Comparison of ENCODE assay signal across 13 cellular contexts in the genomic region with DNA sequence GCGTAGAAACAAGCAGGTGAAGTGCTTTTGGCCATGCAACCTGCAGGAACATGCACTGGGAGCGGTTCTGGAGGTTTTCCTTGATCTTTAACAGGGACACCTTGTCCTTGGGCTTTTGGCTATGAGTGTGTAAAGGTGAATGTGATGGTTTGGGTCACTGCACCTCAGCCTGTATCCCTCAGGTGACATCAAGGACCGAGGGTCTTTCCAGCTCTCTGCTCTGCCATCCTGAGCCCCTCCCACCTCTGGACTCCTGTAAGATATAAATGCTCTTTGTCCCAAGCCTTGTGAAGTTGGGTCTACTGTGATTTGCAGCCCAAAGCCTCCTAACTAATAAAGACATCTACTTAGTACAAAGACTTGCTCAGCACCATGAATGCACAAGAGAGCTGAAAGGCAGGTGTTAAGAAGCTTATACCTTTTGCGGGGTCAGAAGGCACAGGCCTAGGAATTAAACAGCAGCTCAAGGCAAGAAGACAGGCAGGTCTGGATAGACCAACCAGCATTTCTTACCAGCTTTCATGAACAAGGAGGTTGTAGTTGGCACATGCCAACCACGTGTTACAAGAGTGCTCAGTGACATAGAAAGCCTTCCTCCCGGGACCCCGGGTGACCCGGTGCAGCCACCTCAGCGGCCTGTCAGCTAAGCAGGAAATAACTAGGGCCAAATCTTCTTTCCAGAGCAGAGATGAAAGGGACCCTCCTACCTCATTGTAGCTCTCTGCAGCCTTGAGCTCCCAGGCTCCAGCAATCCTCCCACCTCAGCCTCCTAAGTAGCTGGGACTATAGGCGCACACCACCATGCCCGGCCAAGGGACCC.
DNase-seq lines count a peak whose midpoint lies in the region; ATAC-seq lines count a peak whose summit lies in the region.
"Had no signal": no experiment of that assay in that cellular context is flagged by ENCODE, and none has a peak within 500 bp of the region (broad histone marks: within the 10 kb centered on the region; RNA-seq: fewer than 3 reads in every experiment).

No MANE protein-coding gene starts in this region.

- H3K4me3 Mint-ChIP-seq in activated naive CD4-positive, alpha-beta T cell treated with anti-CD3 and anti-CD28 coated beads for 36 hours: no peak overlapping the region
- peak overlapping the region; percentile 64 for H3K4me3 Mint-ChIP-seq in activated CD8-positive, alpha-beta T cell treated with anti-CD3 and anti-CD28 coated beads, Interleukin-2, amount 10 ng/mL, durations not matched to agents 7 days and 5 days
- peak overlapping the region; percentile 64 to 78 (median 67) for H3K4me3 Mint-ChIP-seq in immature natural killer cell
- peak overlapping the region in 1 of 2 donors; percentile 68 for H3K4me3 Mint-ChIP-seq in stimulated activated naive CD8-positive, alpha-beta T cell treated with anti-CD3 and anti-CD28 coated beads, Interleukin-15, amount 100 ng/mL, for 72 hours

- CTCF ChIA-PET in activated naive CD4-positive, alpha-beta T cell treated with anti-CD3 and anti-CD28 coated beads for 36 hours (lab: Charles Lee): interaction anchor here (0.7 to 1.8 kb wide), 4 partner anchors 11 to 260 kb away, joined by 3 to 5 read pairs (median 3); no protein-coding TSS in a partner anchor
- CTCF ChIA-PET in activated CD8-positive, alpha-beta T cell treated with anti-CD3 and anti-CD28 coated beads, Interleukin-2, amount 10 ng/mL, durations not matched to agents 7 days and 5 days (lab: Charles Lee): interaction anchor here (0.6 to 2.2 kb wide), 4 partner anchors 11 to 201 kb away, joined by 3 to 9 read pairs (median 4); no protein-coding TSS in a partner anchor

- peaks cover 10% of the 10 kb centered on the region for H3K9me3 Mint-ChIP-seq in activated naive CD4-positive, alpha-beta T cell treated with anti-CD3 and anti-CD28 coated beads for 36 hours
- peaks cover 20% of the 10 kb centered on the region for H3K9me3 Mint-ChIP-seq in activated CD8-positive, alpha-beta T cell treated with anti-CD3 and anti-CD28 coated beads, Interleukin-2, amount 10 ng/mL, durations not matched to agents 7 days and 5 days (ENCODE audit: insufficient read depth)
- no peaks in the 10 kb centered on the region for H3K9me3 Mint-ChIP-seq in immature natural killer cell
- H3K9me3 Mint-ChIP-seq in stimulated activated naive CD8-positive, alpha-beta T cell treated with anti-CD3 and anti-CD28 coated beads, Interleukin-15, amount 100 ng/mL, for 72 hours: peaks cover 13 to 26% of the 10 kb centered on the region in 2 donors

- DNase-seq in activated naive CD4-positive, alpha-beta T cell treated with anti-CD3 and anti-CD28 coated beads for 36 hours: peak; percentile 11
- no peak for DNase-seq in activated naive CD4-positive, alpha-beta T cell (lab: John Stamatoyannopoulos, UW)
- peak; percentile 53 for DNase-seq in activated CD8-positive, alpha-beta T cell treated with anti-CD3 and anti-CD28 coated beads, Interleukin-2, amount 10 ng/mL, durations not matched to agents 7 days and 5 days
- DNase-seq in immature natural killer cell (peak; percentile 67 to 74 (median 71)), DMS53 (lab: John Stamatoyannopoulos, UW) (no peak), SIG-M5 treated with dmso at 0.1 percent for 504 hours (lab: John Stamatoyannopoulos, UW; ENCODE audit: unreplicated experiment) (no peak)
- DNase-seq in stimulated activated naive CD8-positive, alpha-beta T cell treated with anti-CD3 and anti-CD28 coated beads, Interleukin-15, amount 100 ng/mL, for 72 hours: peak in 1 of 2 donors; percentile 16
- DNase-seq: DMS 273 treated with DMSO at 0.1 percent for 48 hours, HCEC 1CT, mesendoderm, NCI-H526, T-helper 9 cell had no signal

- POLR2A ChIA-PET in activated CD8-positive, alpha-beta T cell treated with anti-CD3 and anti-CD28 coated beads, Interleukin-2, amount 10 ng/mL, durations not matched to agents 7 days and 5 days (lab: Charles Lee): interaction anchor here (0.6 to 2.1 kb wide), 3 partner anchors 14 to 89 kb away, joined by 3 to 5 read pairs (median 3); no protein-coding TSS in a partner anchor

- H3K27me3 Mint-ChIP-seq in activated naive CD4-positive, alpha-beta T cell treated with anti-CD3 and anti-CD28 coated beads for 36 hours (ENCODE audit: low read depth): no peaks in the 10 kb centered on the region
- H3K27me3 Mint-ChIP-seq in activated CD8-positive, alpha-beta T cell treated with anti-CD3 and anti-CD28 coated beads, Interleukin-2, amount 10 ng/mL, durations not matched to agents 7 days and 5 days (ENCODE audit: low read depth): no peaks in the 10 kb centered on the region
- peaks cover 3 to 6% (median 4%) of the 10 kb centered on the region in 3 donors for H3K27me3 Mint-ChIP-seq in immature natural killer cell (ENCODE audit: low read depth in 3 of 3)
- H3K27me3 Mint-ChIP-seq in stimulated activated naive CD8-positive, alpha-beta T cell treated with anti-CD3 and anti-CD28 coated beads, Interleukin-15, amount 100 ng/mL, for 72 hours: no peaks in the 10 kb centered on the region

- peaks cover 86% of the 10 kb centered on the region for H3K4me1 Mint-ChIP-seq in activated naive CD4-positive, alpha-beta T cell treated with anti-CD3 and anti-CD28 coated beads for 36 hours (ENCODE audit: low read depth)
- peaks cover 86% of the 10 kb centered on the region for H3K4me1 Mint-ChIP-seq in activated CD8-positive, alpha-beta T cell treated with anti-CD3 and anti-CD28 coated beads, Interleukin-2, amount 10 ng/mL, durations not matched to agents 7 days and 5 days (ENCODE audit: low read depth)
- peaks cover 91 to 95% of the 10 kb centered on the region in 2 donors for H3K4me1 Mint-ChIP-seq in immature natural killer cell
- peaks cover 94% of the 10 kb centered on the region for H3K4me1 Mint-ChIP-seq in stimulated activated naive CD8-positive, alpha-beta T cell treated with anti-CD3 and anti-CD28 coated beads, Interleukin-15, amount 100 ng/mL, for 72 hours

- ATAC-seq in activated CD8-positive, alpha-beta T cell treated with anti-CD3 and anti-CD28 coated beads, Interleukin-2, amount 10 ng/mL, durations not matched to agents 7 days and 5 days: peak; percentile 29
- ATAC-seq in stimulated activated naive CD8-positive, alpha-beta T cell treated with anti-CD3 and anti-CD28 coated beads, Interleukin-15, amount 100 ng/mL, for 72 hours: peak; percentile 27
- ATAC-seq in HG03457 (IDR thresholded peaks at IDR 0.05; ENCODE audit: unreplicated experiment): no peak

- H3K27ac Mint-ChIP-seq in activated naive CD4-positive, alpha-beta T cell treated with anti-CD3 and anti-CD28 coated beads for 36 hours: peak overlapping the region; percentile 71
- H3K27ac Mint-ChIP-seq in activated CD8-positive, alpha-beta T cell treated with anti-CD3 and anti-CD28 coated beads, Interleukin-2, amount 10 ng/mL, durations not matched to agents 7 days and 5 days: peak overlapping the region; percentile 92
- peak overlapping the region; percentile 86 to 96 (median 93) for H3K27ac Mint-ChIP-seq in immature natural killer cell
- peak overlapping the region in 1 of 2 donors; percentile 54 for H3K27ac Mint-ChIP-seq in stimulated activated naive CD8-positive, alpha-beta T cell treated with anti-CD3 and anti-CD28 coated beads, Interleukin-15, amount 100 ng/mL, for 72 hours

- peaks cover 79% of the 10 kb centered on the region for H3K36me3 Mint-ChIP-seq in activated naive CD4-positive, alpha-beta T cell treated with anti-CD3 and anti-CD28 coated beads for 36 hours (ENCODE audit: low read depth)
- peaks cover 86% of the 10 kb centered on the region for H3K36me3 Mint-ChIP-seq in activated CD8-positive, alpha-beta T cell treated with anti-CD3 and anti-CD28 coated beads, Interleukin-2, amount 10 ng/mL, durations not matched to agents 7 days and 5 days (ENCODE audit: low read depth)
- H3K36me3 Mint-ChIP-seq in immature natural killer cell: peaks cover 26 to 40% (median 34%) of the 10 kb centered on the region in 3 donors

- intact Hi-C loops in activated naive CD4-positive, alpha-beta T cell treated with anti-CD3 and anti-CD28 coated beads for 36 hours (cut with micrococcal nuclease): loop anchor here (2.0 kb wide), 1 partner anchor 19 kb away; no protein-coding TSS in a partner anchor

Comparison
In these comparisons a context has a peak if more than half of its experiments do, and no peak if none do; other contexts are left out.
1. DNase-seq: peak in activated naive CD4-positive, alpha-beta T cell treated with anti-CD3 and anti-CD28 coated beads for 36 hours (single experiment), activated CD8-positive, alpha-beta T cell treated with anti-CD3 and anti-CD28 coated beads, Interleukin-2, amount 10 ng/mL, durations not matched to agents 7 days and 5 days (single experiment) and immature natural killer cell (3 of 3); none in activated naive CD4-positive, alpha-beta T cell (0 of 4), DMS53 (single experiment) and SIG-M5 treated with dmso at 0.1 percent for 504 hours (single experiment).